ENCODE assay signal across 15 cellular contexts in genomic region chr12:112344220-112344619, GRCh38. TPM values are rescaled to one million over a fixed set of nuclear protein-coding genes. Genes with fewer than 3 reads are reported as not detected.
DNase-seq lines count a peak whose midpoint lies in the region; ATAC-seq and TF ChIP-seq lines count a peak whose summit lies in the region.
"Had no signal": no experiment of that assay in that cellular context is flagged by ENCODE, and none has a peak within 500 bp of the region (broad histone marks: within the 10 kb centered on the region; RNA-seq: fewer than 3 reads in every experiment).

No MANE protein-coding gene starts in this region.

- no peaks in the 10 kb centered on the region for H3F3A ChIP-seq in GM23338 (replicated peaks; ENCODE audit: low read depth)

- H3K4me2 ChIP-seq in GM23338 = no peak overlapping the region
- H3K4me2 ChIP-seq: BLaER1 treated with 17β-estradiol and CSF1 and Interleukin-3, amounts not matched to agents 10 nM and 100 nM had no signal

- ATAC-seq in GM23338 (no peak), naive B cell (ENCODE audit: low read depth in 2 of 2) (no peak), HG02610 (IDR thresholded peaks at IDR 0.05; ENCODE audit: unreplicated experiment) (no peak)

- TF ChIP-seq CTCF in GM10266 (IDR thresholded peaks at IDR 0.05; ENCODE audit: control insufficient read depth, insufficient read depth, low read depth, missing control alignments) (no peak), GM23338 (conservative IDR thresholded peaks at IDR 0.05; ENCODE audit: low read depth in 2 of 2) (no peak)

- peaks cover 76% of the 10 kb centered on the region for H3K79me2 ChIP-seq in GM23338 (replicated peaks; ENCODE audit: insufficient read depth)

- H3K4me1 ChIP-seq in GM23338 (ENCODE audit: insufficient read depth) = peaks cover 26% of the 10 kb centered on the region

- no peak overlapping the region for H2AFZ ChIP-seq in GM23338

- no peaks in the 10 kb centered on the region for H3K9me3 Mint-ChIP-seq in GM23338
- H3K9me3 Mint-ChIP-seq in naive B cell = no peaks in the 10 kb centered on the region
- H3K9me3 Mint-ChIP-seq in activated T-cell treated with anti-CD3 and anti-CD28 coated beads, Interleukin-2, amount 50 U/mL, for 24 hours = no peaks in the 10 kb centered on the region
- H3K9me3 Mint-ChIP-seq: IgD-negative memory B cell had no signal

- H3K36me3 ChIP-seq in GM23338 (ENCODE audit: insufficient read depth) (no peaks in the 10 kb centered on the region), SK-N-MC (ENCODE audit: insufficient read depth, low read length) (no peaks in the 10 kb centered on the region)
- H3K36me3 ChIP-seq: BLaER1 treated with 17β-estradiol and CSF1 and Interleukin-3, amounts not matched to agents 10 nM and 100 nM had no signal

- H3K4me3 Mint-ChIP-seq in GM23338 (no peak overlapping the region), naive B cell (peak overlapping the region in 3 of 8 donors; percentile 42 to 79 (median 51))
- no peak overlapping the region for H3K4me3 Mint-ChIP-seq in activated T-cell treated with anti-CD3 and anti-CD28 coated beads, Interleukin-2, amount 50 U/mL, for 24 hours

- no peaks in the 10 kb centered on the region for H3K9me2 ChIP-seq in GM23338 (ENCODE audit: insufficient read depth)

- H3K36me3 Mint-ChIP-seq in GM23338 (ENCODE audit: low read depth) (no peaks in the 10 kb centered on the region), naive B cell (no peaks in the 10 kb centered on the region)
- no peaks in the 10 kb centered on the region for H3K36me3 Mint-ChIP-seq in activated T-cell treated with anti-CD3 and anti-CD28 coated beads, Interleukin-2, amount 50 U/mL, for 24 hours (ENCODE audit: low read depth)
- H3K36me3 Mint-ChIP-seq: CD4-positive, alpha-beta memory T cell had no signal

- H3K4me1 Mint-ChIP-seq in GM23338 (peaks cover 32% of the 10 kb centered on the region), naive B cell (peaks cover 52 to 72% (median 69%) of the 10 kb centered on the region in 3 donors)
- peaks cover 36% of the 10 kb centered on the region for H3K4me1 Mint-ChIP-seq in activated T-cell treated with anti-CD3 and anti-CD28 coated beads, Interleukin-2, amount 50 U/mL, for 24 hours (ENCODE audit: low read depth)

- H3K27me3 Mint-ChIP-seq in GM23338 (ENCODE audit: insufficient read depth, low read depth, poor library complexity) (no peaks in the 10 kb centered on the region), naive B cell (no peaks in the 10 kb centered on the region)
- H3K27me3 Mint-ChIP-seq in activated T-cell treated with anti-CD3 and anti-CD28 coated beads, Interleukin-2, amount 50 U/mL, for 24 hours = no peaks in the 10 kb centered on the region
- H3K27me3 Mint-ChIP-seq: CD4-positive, alpha-beta memory T cell; IgD-negative memory B cell had no signal

- no peaks in the 10 kb centered on the region for H4K20me1 ChIP-seq in GM23338 (replicated peaks; ENCODE audit: insufficient read depth)

- H3K27me3 ChIP-seq in GM23338 (ENCODE audit: insufficient read depth) = no peaks in the 10 kb centered on the region
- H3K27me3 ChIP-seq: BLaER1 treated with 17β-estradiol and CSF1 and Interleukin-3, amounts not matched to agents 10 nM and 100 nM had no signal

- DNase-seq in GM10266 (ENCODE audit: extremely low spot score) (peak; percentile 13), GM23338 (ENCODE audit: low spot score) (no peak), SK-N-MC (ENCODE audit: low read depth, low spot score) (no peak), naive B cell (no peak), AG20443 (ENCODE audit: low spot score) (no peak), NCI-H774 (lab: John Stamatoyannopoulos, UW) (no peak)
- DNase-seq in activated T-cell treated with anti-CD3 and anti-CD28 coated beads, Interleukin-2, amount 50 U/mL, for 24 hours = no peak
- DNase-seq: 8988T; CD4-positive, alpha-beta memory T cell; DMS79; HCEC 1CT; KG1 had no signal

- no peaks in the 10 kb centered on the region for H3K9me3 ChIP-seq in SK-N-MC (ENCODE audit: low read depth, low read length)
- H3K9me3 ChIP-seq: BLaER1 treated with 17β-estradiol and CSF1 and Interleukin-3, amounts not matched to agents 10 nM and 100 nM had no signal

- H3K4me3 ChIP-seq in GM23338 = no peak overlapping the region
- H3K4me3 ChIP-seq in SK-N-MC = no peak overlapping the region
- H3K4me3 ChIP-seq: BLaER1 treated with 17β-estradiol and CSF1 and Interleukin-3, amounts not matched to agents 10 nM and 100 nM had no signal

- no peak overlapping the region for H3K9ac ChIP-seq in SK-N-MC (ENCODE audit: insufficient read length)
- H3K9ac ChIP-seq: BLaER1 treated with 17β-estradiol and CSF1 and Interleukin-3, amounts not matched to agents 10 nM and 100 nM had no signal

- peak overlapping the region; percentile 1; the same call in 1 of the 2 replicates for H3K27ac ChIP-seq in GM23338 (ENCODE audit: low read depth)
- peak overlapping the region; percentile 49; the same call in 1 of the 2 replicates for H3K27ac ChIP-seq in SK-N-MC
- H3K27ac ChIP-seq: BLaER1 treated with 17β-estradiol and CSF1 and Interleukin-3, amounts not matched to agents 10 nM and 100 nM had no signal

- H3K27ac Mint-ChIP-seq in GM23338 (no peak overlapping the region), naive B cell (peak overlapping the region in 5 of 6 donors; percentile 2 to 89 (median 76))
- H3K27ac Mint-ChIP-seq in activated T-cell treated with anti-CD3 and anti-CD28 coated beads, Interleukin-2, amount 50 U/mL, for 24 hours = no peak overlapping the region

TF ChIP-seq in GM23338, 12 proteins besides CTCF, POLR2A, EP300 and RAD21:
- no peak for TF ChIP-seq REST (IDR thresholded peaks at IDR 0.05; ENCODE audit: unreplicated experiment)
- TF ChIP-seq EZH2 (IDR thresholded peaks at IDR 0.05; ENCODE audit: low read depth, unreplicated experiment) = no peak
- TF ChIP-seq STAT1 (IDR thresholded peaks at IDR 0.05; ENCODE audit: unreplicated experiment) = no peak
- no peak for TF ChIP-seq ZNF114 (CRISPR knock-in tag; IDR thresholded peaks at IDR 0.05)
- no peak for TF ChIP-seq NANOG (IDR thresholded peaks at IDR 0.05; ENCODE audit: borderline replicate concordance)
- no peak for TF ChIP-seq CREB1 (CRISPR knock-in tag; IDR thresholded peaks at IDR 0.05; ENCODE audit: low read depth)
- no peak for TF ChIP-seq POLR2AphosphoS5 (IDR thresholded peaks at IDR 0.05; ENCODE audit: low read depth)
- TF ChIP-seq JUNB (IDR thresholded peaks at IDR 0.05; ENCODE audit: unreplicated experiment) = no peak

RNA-seq across cellular contexts. Expression of gene HECTD4, which starts 38.0 kb away (rescaled TPM):
- 29.9 and 36.9 TPM in 2 replicates for total RNA-seq in GM23338 (2014; rRNA removed; shearing (Covaris generic))
- 21.7 and 25.7 TPM in 2 replicates for polyA plus RNA-seq in GM23338 (2016; fragmentation: Nextera tagmentation; extraction: Ambion mirVana)
- 10 to 100 TPM in 1 of 6 donors, 1 to 10 TPM in 5; 6.1 to 19.1 (median 8.0) TPM for polyA plus RNA-seq in naive B cell (ENCODE audit: low read depth in 6 of 6)

Comparison
In these comparisons a context has a peak if more than half of its experiments do, and no peak if none do; other contexts are left out.
1. H3K27ac Mint-ChIP-seq: peak in naive B cell (5 of 6); none in GM23338 (single experiment) and activated T-cell treated with anti-CD3 and anti-CD28 coated beads, Interleukin-2, amount 50 U/mL, for 24 hours (single experiment).